Comparison of ENCODE assay signal across 15 cellular contexts in genomic region chr1:77927414-77927813, GRCh38. TPM values are rescaled to one million over a fixed set of nuclear protein-coding genes. Genes with fewer than 3 reads are reported as not detected.
A peak's percentile ranks its signal among the peaks of the same experiment; 100 is the strongest.
DNase-seq lines count a peak whose midpoint lies in the region; ATAC-seq, FAIRE-seq and TF ChIP-seq lines count a peak whose summit lies in the region.
"Had no signal": no experiment of that assay in that cellular context is flagged by ENCODE, and none has a peak within 500 bp of the region (broad histone marks: within the 10 kb centered on the region; RNA-seq: fewer than 3 reads in every experiment).

No MANE protein-coding gene starts in this region.

- WGBS in small intestine, 3 donors = 47 to 75% (median 56%) methylated on average over 4 of the region's 4 CpGs

- H3K27me3 ChIP-seq in cardiac muscle cell (no peaks in the 10 kb centered on the region), small intestine (ENCODE audit: control insufficient read depth in 2 of 2, insufficient read depth in 2 of 2, low read length in 2 of 2) (no peaks in the 10 kb centered on the region)
- H3K27me3 ChIP-seq: left lung, SJCRH30 had no signal

- H3K4me1 ChIP-seq in cardiac muscle cell (ENCODE audit: low read depth) = no peaks in the 10 kb centered on the region
- H3K4me1 ChIP-seq in small intestine (ENCODE audit: control insufficient read depth in 2 of 2, insufficient read depth in 1 of 2, low read depth in 1 of 2, low read length in 1 of 2) = no peaks in the 10 kb centered on the region
- peaks cover 5% of the 10 kb centered on the region for H3K4me1 ChIP-seq in OCI-LY7 (ENCODE audit: insufficient read depth, low read length, poor library complexity, severe bottlenecking)

- no peak overlapping the region for H3K4me3 ChIP-seq in cardiac muscle cell
- no peak overlapping the region for H3K4me3 ChIP-seq in small intestine (ENCODE audit: low read depth in 1 of 2, low read length in 2 of 2)
- H3K4me3 ChIP-seq in OCI-LY7 (ENCODE audit: low read depth, low read length, poor library complexity, severe bottlenecking) = no peak overlapping the region
- H3K4me3 ChIP-seq: SJCRH30 had no signal

- POLR2A ChIA-PET in activated CD8-positive, alpha-beta T cell treated with anti-CD3 and anti-CD28 coated beads for 36 hours (lab: Charles Lee) = no interaction called here
- POLR2A ChIA-PET in OCI-LY7 (lab: Charles Lee) = no interaction called here

- intact Hi-C loops in Right ventricle myocardium superior (cut with DNase I) (no loop called here), OCI-LY7 (cut with micrococcal nuclease; ENCODE audit: unreplicated experiment) (loop anchor here (5.0 kb wide), 1 partner anchor 185 kb away; no protein-coding TSS in a partner anchor)
- intact Hi-C loops in activated CD8-positive, alpha-beta T cell treated with anti-CD3 and anti-CD28 coated beads for 36 hours (cut with micrococcal nuclease) = loop anchor here (10.0 kb wide), 1 partner anchor 187 kb away; no protein-coding TSS in a partner anchor

- peak overlapping the region; percentile 38 for H3K27ac ChIP-seq in cardiac muscle cell
- no peak overlapping the region for H3K27ac ChIP-seq in small intestine (ENCODE audit: low read depth in 1 of 2, low read length in 1 of 2)
- H3K27ac ChIP-seq in OCI-LY7 (ENCODE audit: low read depth, low read length, poor library complexity, severe bottlenecking) = no peak overlapping the region
- H3K27ac ChIP-seq: SJCRH30 had no signal

- peaks cover 1% of the 10 kb centered on the region for H3K36me3 Mint-ChIP-seq in activated CD8-positive, alpha-beta T cell treated with anti-CD3 and anti-CD28 coated beads for 36 hours (ENCODE audit: low read depth)
- H3K36me3 Mint-ChIP-seq in glutamatergic neuron (ENCODE audit: unreplicated experiment) = no peaks in the 10 kb centered on the region
- H3K36me3 Mint-ChIP-seq: brain had no signal

- peak overlapping the region; percentile 73 for H3K4me3 Mint-ChIP-seq in activated CD8-positive, alpha-beta T cell treated with anti-CD3 and anti-CD28 coated beads for 36 hours
- H3K4me3 Mint-ChIP-seq in glutamatergic neuron (ENCODE audit: unreplicated experiment) = no peak overlapping the region
- H3K4me3 Mint-ChIP-seq: brain had no signal

- H3K9me3 Mint-ChIP-seq in activated CD8-positive, alpha-beta T cell treated with anti-CD3 and anti-CD28 coated beads for 36 hours = no peaks in the 10 kb centered on the region
- H3K9me3 Mint-ChIP-seq in glutamatergic neuron (ENCODE audit: unreplicated experiment) = no peaks in the 10 kb centered on the region
- H3K9me3 Mint-ChIP-seq: brain had no signal

- no peak for DNase-seq in cardiac muscle cell (ENCODE audit: low read depth in 1 of 2, low spot score in 1 of 2)
- no peak for DNase-seq in Right ventricle myocardium superior
- no peak for DNase-seq in activated CD8-positive, alpha-beta T cell treated with anti-CD3 and anti-CD28 coated beads for 36 hours
- DNase-seq in small intestine = peak; percentile 25
- no peak for DNase-seq in glutamatergic neuron
- no peak for DNase-seq in C1 segment of cervical spinal cord (lab: John Stamatoyannopoulos, UW)
- no peak for DNase-seq in OCI-LY7 (ENCODE audit: low spot score)
- DNase-seq: activated effector memory CD4-positive, alpha-beta T cell treated with Interleukin-2 at 50 U/mL for 16 hours; effector CD4-positive, alpha-beta T cell; left lung; NCI-H1105; NCI-H2227 treated with DMSO at 0.1 percent for 48 hours; SJCRH30 had no signal

- TF ChIP-seq CTCF in cardiac muscle cell (IDR thresholded peaks at IDR 0.05; ENCODE audit: low read depth, low read length) (no peak), glutamatergic neuron (IDR thresholded peaks at IDR 0.05; ENCODE audit: partially characterized antibody, unreplicated experiment) (no peak), OCI-LY7 (conservative IDR thresholded peaks at IDR 0.05; ENCODE audit: low read length) (no peak)
- no peak for TF ChIP-seq CTCF in activated CD8-positive, alpha-beta T cell treated with anti-CD3 and anti-CD28 coated beads for 36 hours (IDR thresholded peaks at IDR 0.05)

- no peaks in the 10 kb centered on the region for H3K9me2 ChIP-seq in OCI-LY7 (ENCODE audit: insufficient read depth, low read length)

- no peaks in the 10 kb centered on the region for H3K27me3 Mint-ChIP-seq in activated CD8-positive, alpha-beta T cell treated with anti-CD3 and anti-CD28 coated beads for 36 hours
- peaks cover 2% of the 10 kb centered on the region for H3K27me3 Mint-ChIP-seq in glutamatergic neuron (ENCODE audit: unreplicated experiment)
- H3K27me3 Mint-ChIP-seq: brain had no signal

- no peak overlapping the region for H3K4me2 ChIP-seq in OCI-LY7 (ENCODE audit: low read length)

- no peak for FAIRE-seq in small intestine (lab: Jason Lieb, UNC)

- no peak overlapping the region for H2AFZ ChIP-seq in OCI-LY7 (ENCODE audit: low read length)

- peak overlapping the region; percentile 61 for H3K27ac Mint-ChIP-seq in activated CD8-positive, alpha-beta T cell treated with anti-CD3 and anti-CD28 coated beads for 36 hours
- H3K27ac Mint-ChIP-seq in glutamatergic neuron (ENCODE audit: unreplicated experiment) = no peak overlapping the region
- H3K27ac Mint-ChIP-seq: brain had no signal

- peaks cover 11% of the 10 kb centered on the region for H3K4me1 Mint-ChIP-seq in activated CD8-positive, alpha-beta T cell treated with anti-CD3 and anti-CD28 coated beads for 36 hours (ENCODE audit: low read depth)
- no peaks in the 10 kb centered on the region for H3K4me1 Mint-ChIP-seq in glutamatergic neuron (ENCODE audit: low read depth, unreplicated experiment)
- H3K4me1 Mint-ChIP-seq: brain had no signal

- H3K36me3 ChIP-seq in cardiac muscle cell = peaks cover 74% of the 10 kb centered on the region
- H3K36me3 ChIP-seq in small intestine (ENCODE audit: control insufficient read depth in 2 of 2, insufficient read depth in 2 of 2, low read length in 2 of 2) = no peaks in the 10 kb centered on the region
- no peaks in the 10 kb centered on the region for H3K36me3 ChIP-seq in OCI-LY7 (ENCODE audit: insufficient read depth, low read length)

- no peaks in the 10 kb centered on the region for H3K79me2 ChIP-seq in OCI-LY7 (ENCODE audit: insufficient read depth, low read depth, low read length)

- H3K9me3 ChIP-seq in cardiac muscle cell (ENCODE audit: low read depth) (no peaks in the 10 kb centered on the region), small intestine (ENCODE audit: control insufficient read depth, low read depth) (no peaks in the 10 kb centered on the region), OCI-LY7 (ENCODE audit: low read length) (no peaks in the 10 kb centered on the region)
- H3K9me3 ChIP-seq: left lung, SJCRH30 had no signal

- ATAC-seq in Right ventricle myocardium superior (ENCODE audit: poor library complexity) (no peak), GM21576 (IDR thresholded peaks at IDR 0.05; ENCODE audit: unreplicated experiment) (peak; percentile 19)
- no peak for ATAC-seq in activated CD8-positive, alpha-beta T cell treated with anti-CD3 and anti-CD28 coated beads for 36 hours
- ATAC-seq: left lung had no signal

- BruUV-seq in OCI-LY7 (replicated peaks; lab: Mats Ljungman, UMichigan) = no TSS peak

- CTCF ChIA-PET in activated CD8-positive, alpha-beta T cell treated with anti-CD3 and anti-CD28 coated beads for 36 hours (lab: Charles Lee) = no interaction called here
- CTCF ChIA-PET in OCI-LY7 (lab: Charles Lee; ENCODE audit: unreplicated experiment) = no interaction called here

- no peaks in the 10 kb centered on the region for H4K20me1 ChIP-seq in OCI-LY7 (ENCODE audit: insufficient read depth, low read length)

RNA-seq across cellular contexts. Expression of gene NEXN, which starts 39.0 kb away (rescaled TPM):
- 18.5 and 42.9 TPM in 2 replicates for total RNA-seq in cardiac muscle cell
- 83.9 and 84.1 TPM in 2 replicates for polyA plus RNA-seq in cardiac muscle cell
- 370 TPM for total RNA-seq in Right ventricle myocardium superior
- 1 to 10 TPM; 2.4 to 2.8 TPM for total RNA-seq in activated CD8-positive, alpha-beta T cell treated with anti-CD3 and anti-CD28 coated beads for 36 hours
- 10 to 100 TPM in 1 of 3 donors, 1 to 10 TPM in 2; 4.0 to 11.8 (median 5.9) TPM for polyA plus RNA-seq in small intestine
- total RNA-seq in glutamatergic neuron (ENCODE audit: unreplicated experiment) = 0.76 TPM
- total RNA-seq in OCI-LY7 (2014; rRNA removed; shearing (Covaris generic)) = not detected in 2 replicates
- total RNA-seq in OCI-LY7 (2022) = 0.28 TPM in 1 of 2 replicates, not detected in the other

RNA-seq across cellular contexts. Expression of gene FUBP1, which starts 51.5 kb away (rescaled TPM):
- total RNA-seq in cardiac muscle cell (119 and 174 TPM in 2 replicates), Right ventricle myocardium superior (47.9 TPM), glutamatergic neuron (ENCODE audit: unreplicated experiment) (243 TPM), OCI-LY7 (2022) (301 and 325 TPM in 2 replicates)
- polyA plus RNA-seq in cardiac muscle cell (86.3 and 96.0 TPM in 2 replicates), small intestine (10 to 100 TPM; 21.9 to 49.8 (median 21.9) TPM)
- total RNA-seq in activated CD8-positive, alpha-beta T cell treated with anti-CD3 and anti-CD28 coated beads for 36 hours = 100 to 1,000 TPM; 256 to 257 TPM
- total RNA-seq in OCI-LY7 (2014; rRNA removed; shearing (Covaris generic)) = 234 and 256 TPM in 2 replicates
